In the genomic region with DNA sequence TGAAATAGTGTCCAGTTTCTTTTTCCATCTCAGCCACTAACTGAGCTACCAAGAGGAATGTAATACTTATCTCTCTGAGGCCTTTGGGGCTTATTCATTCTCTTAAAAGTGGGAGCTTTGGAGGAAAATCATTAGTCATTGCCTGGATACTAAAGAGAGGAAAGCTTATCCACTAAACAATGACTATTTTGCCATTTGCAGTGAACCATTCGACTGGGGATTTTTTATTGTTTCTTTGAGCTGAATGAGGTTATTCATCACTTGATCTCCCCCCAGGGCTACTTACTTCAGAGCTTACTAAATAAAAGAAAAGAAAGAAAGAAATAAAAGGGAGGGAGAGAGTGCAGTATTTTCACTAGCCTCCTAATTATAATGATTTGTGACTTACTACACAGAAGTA, we compare ENCODE assay signal across 14 cellular contexts.
A peak's percentile ranks its signal among the peaks of the same experiment; 100 is the strongest.
DNase-seq lines count a peak whose midpoint lies in the region; ATAC-seq and TF ChIP-seq lines count a peak whose summit lies in the region.
"Had no signal": no experiment of that assay in that cellular context is flagged by ENCODE, and none has a peak within 500 bp of the region (broad histone marks: within the 10 kb centered on the region; RNA-seq: fewer than 3 reads in every experiment).

No MANE protein-coding gene starts in this region.

- no peaks in the 10 kb centered on the region for H3K27me3 Mint-ChIP-seq in stimulated activated memory B cell treated with anti-CD40 and anti-IgM and Interleukin-4, amounts not matched to agents 10 μg/mL and 1 μg/mL and 100 μg/mL, for 72 hours
- H3K27me3 Mint-ChIP-seq: CD4-positive, alpha-beta T cell had no signal

- peaks cover 13% of the 10 kb centered on the region for H3K4me1 ChIP-seq in RWPE2 (ENCODE audit: insufficient read depth, poor library complexity, severe bottlenecking)

- H3K9me3 Mint-ChIP-seq in stimulated activated memory B cell treated with anti-CD40 and anti-IgM and Interleukin-4, amounts not matched to agents 10 μg/mL and 1 μg/mL and 100 μg/mL, for 72 hours: peaks cover 6% of the 10 kb centered on the region

- no peaks in the 10 kb centered on the region for H3K27me3 ChIP-seq in RWPE2 (ENCODE audit: insufficient read depth, poor library complexity, severe bottlenecking)

- H3K4me3 Mint-ChIP-seq in stimulated activated memory B cell treated with anti-CD40 and anti-IgM and Interleukin-4, amounts not matched to agents 10 μg/mL and 1 μg/mL and 100 μg/mL, for 72 hours: no peak overlapping the region
- H3K4me3 Mint-ChIP-seq: CD4-positive, alpha-beta T cell had no signal

- H3K27ac ChIP-seq in RWPE2 (ENCODE audit: poor library complexity, severe bottlenecking): peak overlapping the region; percentile 51
- H3K27ac ChIP-seq: PC-9 had no signal

- DNase-seq in GM04504 (ENCODE audit: low read depth): peak; percentile 4
- no peak for DNase-seq in RWPE2 (ENCODE audit: low spot score)
- DNase-seq in fibroblast of mammary gland (ENCODE audit: low read depth): peak; percentile 45
- DNase-seq in putamen (ENCODE audit: low spot score): peak; percentile 5
- DNase-seq in KG1 (lab: John Stamatoyannopoulos, UW): no peak
- DNase-seq in NCI-H510A treated with DMSO at 0.1 percent for 48 hours (lab: John Stamatoyannopoulos, UW): no peak
- no peak for DNase-seq in T-helper 9 cell
- DNase-seq: activated CD4-positive, alpha-beta T cell treated with anti-CD3 and anti-CD28 coated beads, Interleukin-2, amount 50 U/mL, for 1 hour; aorta; CD4-positive, alpha-beta T cell; left cardiac atrium; NCI-H446; PC-9 had no signal

- no peaks in the 10 kb centered on the region for H3K36me3 ChIP-seq in RWPE2 (ENCODE audit: low read depth)

- H3K4me3 ChIP-seq in RWPE2 (ENCODE audit: severe bottlenecking) (no peak overlapping the region), fibroblast of mammary gland (ENCODE audit: control insufficient read depth, low read depth, low read length) (no peak overlapping the region)
- H3K4me3 ChIP-seq: PC-9 had no signal

- no peaks in the 10 kb centered on the region for H3K36me3 Mint-ChIP-seq in stimulated activated memory B cell treated with anti-CD40 and anti-IgM and Interleukin-4, amounts not matched to agents 10 μg/mL and 1 μg/mL and 100 μg/mL, for 72 hours

- TF ChIP-seq CTCF in RWPE2 (IDR thresholded peaks at IDR 0.05; ENCODE audit: poor library complexity, severe bottlenecking): no peak
- no peak for TF ChIP-seq CTCF in fibroblast of mammary gland (conservative IDR thresholded peaks at IDR 0.05; ENCODE audit: control insufficient read depth, insufficient read depth, low read depth, low read length)

- H3K4me1 Mint-ChIP-seq in stimulated activated memory B cell treated with anti-CD40 and anti-IgM and Interleukin-4, amounts not matched to agents 10 μg/mL and 1 μg/mL and 100 μg/mL, for 72 hours: no peaks in the 10 kb centered on the region

- no peak overlapping the region for H3K27ac Mint-ChIP-seq in stimulated activated memory B cell treated with anti-CD40 and anti-IgM and Interleukin-4, amounts not matched to agents 10 μg/mL and 1 μg/mL and 100 μg/mL, for 72 hours
- H3K27ac Mint-ChIP-seq: CD4-positive, alpha-beta T cell had no signal

- H3K9me3 ChIP-seq in RWPE2 (ENCODE audit: severe bottlenecking): no peaks in the 10 kb centered on the region

- ATAC-seq in RWPE2 (ENCODE audit: low read depth): peak; percentile 93
- no peak for ATAC-seq in stimulated activated memory B cell treated with anti-CD40 and anti-IgM and Interleukin-4, amounts not matched to agents 10 μg/mL and 1 μg/mL and 100 μg/mL, for 72 hours

Comparison
In these comparisons a context has a peak if more than half of its experiments do, and no peak if none do; other contexts are left out.
1. DNase-seq: peak in GM04504 (single experiment), fibroblast of mammary gland (single experiment) and putamen (single experiment); none in RWPE2 (single experiment), KG1 (single experiment), NCI-H510A treated with DMSO at 0.1 percent for 48 hours (single experiment) and T-helper 9 cell (single experiment).